9 cellular contexts compared by ENCODE assay signal in genomic region chr14:89618821-89619551, GRCh38.
DNase-seq lines count a peak whose midpoint lies in the region; ATAC-seq, FAIRE-seq and TF ChIP-seq lines count a peak whose summit lies in the region.
"Had no signal": no experiment of that assay in that cellular context is flagged by ENCODE, and none has a peak within 500 bp of the region (broad histone marks: within the 10 kb centered on the region; RNA-seq: fewer than 3 reads in every experiment).

No MANE protein-coding gene starts in this region.

- DNase-seq in D721Med (ENCODE audit: insufficient read length, low spot score): peak; percentile 31
- peak; percentile 61 for DNase-seq in HK-2 (ENCODE audit: unreplicated experiment)
- DNase-seq in Peyer's patch: peak; percentile 62 to 85 (median 84)
- peak; percentile 48 for DNase-seq in activated T-helper 9 cell treated with anti-CD3 and anti-CD28 coated beads, Interleukin-2, amount 50 U/mL, for 16 hours (ENCODE audit: low read depth)
- peak; percentile 58 for DNase-seq in fibroblast of villous mesenchyme (ENCODE audit: low read depth)
- peak in 1 of 2 donors; percentile 82 for DNase-seq in suprapubic skin (ENCODE audit: low spot score in 2 of 2)

- H3K9me3 ChIP-seq in Peyer's patch: no peaks in the 10 kb centered on the region
- H3K9me3 ChIP-seq in suprapubic skin: no peaks in the 10 kb centered on the region

- FAIRE-seq in D721Med (lab: Jason Lieb, UNC): no peak

- no peaks in the 10 kb centered on the region for H3K9me3 Mint-ChIP-seq in nephron

- peaks cover 58% of the 10 kb centered on the region for H3K4me1 Mint-ChIP-seq in nephron

- TF ChIP-seq POLR2A in Peyer's patch (IDR thresholded peaks at IDR 0.05) (peak in 1 of 2 donors; percentile 45), suprapubic skin (IDR thresholded peaks at IDR 0.05) (peak in 1 of 2 donors; percentile 58)

- H3K4me3 ChIP-seq in Peyer's patch (peak overlapping the region; percentile 69 to 90 (median 76)), fibroblast of villous mesenchyme (ENCODE audit: low read depth, low read length) (peak overlapping the region; percentile 86), suprapubic skin (peak overlapping the region; percentile 79)

- H3K27ac ChIP-seq in Peyer's patch (peak overlapping the region; percentile 73 to 94 (median 82)), suprapubic skin (peak overlapping the region; percentile 85)
- H3K27ac ChIP-seq: epithelial cell of prostate had no signal

- H3K4me1 ChIP-seq in Peyer's patch: peaks cover 0 to 23% (median 0%) of the 10 kb centered on the region in 4 donors
- peaks cover 44% of the 10 kb centered on the region for H3K4me1 ChIP-seq in suprapubic skin

- peaks cover 4% of the 10 kb centered on the region for H3K27me3 Mint-ChIP-seq in nephron (ENCODE audit: low read depth)

- H3K27ac Mint-ChIP-seq in nephron: peak overlapping the region; percentile 82 to 91 (median 91)

- H3K27me3 ChIP-seq in Peyer's patch (no peaks in the 10 kb centered on the region), suprapubic skin (no peaks in the 10 kb centered on the region)

- no peak for TF ChIP-seq EP300 in suprapubic skin (IDR thresholded peaks at IDR 0.05)

- H3K36me3 ChIP-seq in Peyer's patch (no peaks in the 10 kb centered on the region), suprapubic skin (no peaks in the 10 kb centered on the region)

- TF ChIP-seq CTCF in D721Med (IDR thresholded peaks at IDR 0.05; ENCODE audit: insufficient read depth, missing control alignments) (no peak), Peyer's patch (IDR thresholded peaks at IDR 0.05) (peak in 4 of 6 experiments; percentile 1 to 17 (median 8)), fibroblast of villous mesenchyme (IDR thresholded peaks at IDR 0.05; ENCODE audit: insufficient read depth, low read depth, low read length) (no peak), nephron (IDR thresholded peaks at IDR 0.05; ENCODE audit: unreplicated experiment in 3 of 3) (no peak), suprapubic skin (IDR thresholded peaks at IDR 0.05) (no peak)

- peak overlapping the region; percentile 87 to 96 (median 91) for H3K4me3 Mint-ChIP-seq in nephron

- H3K36me3 Mint-ChIP-seq in nephron (ENCODE audit: low read depth): no peaks in the 10 kb centered on the region

- ATAC-seq in GM19468 (IDR thresholded peaks at IDR 0.05; ENCODE audit: extremely low read depth, unreplicated experiment): peak; percentile 36

- under 1% methylated on average over 52 of the region's 66 CpGs for WGBS in suprapubic skin

Comparison
In these comparisons a context has a peak if more than half of its experiments do, and no peak if none do; other contexts are left out.
1. CTCF ChIP-seq: peak in Peyer's patch (4 of 6); none in D721Med (single experiment), fibroblast of villous mesenchyme (single experiment), nephron (0 of 3) and suprapubic skin (0 of 2).
2. Peak in every context shown above with its lines, with median percentiles within 50 percentile points of each other: H3K4me3 ChIP-seq.